In genomic region chr6:66865771-66866170, GRCh38 we compare ENCODE assay signal across 17 cellular contexts.
DNase-seq lines count a peak whose midpoint lies in the region; ATAC-seq and TF ChIP-seq lines count a peak whose summit lies in the region.
"Had no signal": no experiment of that assay in that cellular context is flagged by ENCODE, and none has a peak within 500 bp of the region (broad histone marks: within the 10 kb centered on the region; RNA-seq: fewer than 3 reads in every experiment).

No MANE protein-coding gene starts in this region.

- CTCF ChIA-PET in HEK293T (lab: Yijun Ruan, JAX): no interaction called here
- CTCF ChIA-PET in CD8-positive, alpha-beta T cell (lab: Charles Lee): no interaction called here

- H3K4me1 ChIP-seq in RWPE2 (ENCODE audit: insufficient read depth, poor library complexity, severe bottlenecking): peaks cover 23% of the 10 kb centered on the region
- no peaks in the 10 kb centered on the region for H3K4me1 ChIP-seq in CD8-positive, alpha-beta T cell (ENCODE audit: insufficient read depth, low read length)
- H3K4me1 ChIP-seq: BE2C, HAP-1 had no signal

- H3K27me3 Mint-ChIP-seq in CD8-positive, alpha-beta T cell (ENCODE audit: low read depth): no peaks in the 10 kb centered on the region
- H3K27me3 Mint-ChIP-seq: CD8-positive, alpha-beta memory T cell had no signal

- intact Hi-C loops in CD8-positive, alpha-beta T cell (cut with DNase I, micrococcal nuclease): no loop called here

- H3K36me3 Mint-ChIP-seq in CD8-positive, alpha-beta T cell: no peaks in the 10 kb centered on the region
- H3K36me3 Mint-ChIP-seq: CD8-positive, alpha-beta memory T cell had no signal

- no peak overlapping the region for H3K4me3 ChIP-seq in RWPE2 (ENCODE audit: severe bottlenecking)
- H3K4me3 ChIP-seq in fibroblast of pulmonary artery (replicated peaks; ENCODE audit: low read depth, low read length): no peak overlapping the region
- no peak overlapping the region for H3K4me3 ChIP-seq in CD8-positive, alpha-beta T cell (ENCODE audit: low read depth, low read length)
- H3K4me3 ChIP-seq: HAP-1 had no signal

- no peak overlapping the region for H3K27ac Mint-ChIP-seq in CD8-positive, alpha-beta T cell
- H3K27ac Mint-ChIP-seq: CD8-positive, alpha-beta memory T cell had no signal

- POLR2A ChIA-PET in HEK293T (lab: Yijun Ruan, JAX): no interaction called here
- POLR2A ChIA-PET in CD8-positive, alpha-beta T cell (lab: Charles Lee): no interaction called here

- H3K36me3 ChIP-seq in RWPE2 (ENCODE audit: low read depth): no peaks in the 10 kb centered on the region
- H3K36me3 ChIP-seq in CD8-positive, alpha-beta T cell (ENCODE audit: insufficient read depth, low read length): no peaks in the 10 kb centered on the region
- H3K36me3 ChIP-seq: BE2C, HAP-1 had no signal

- H3K27me3 ChIP-seq in RWPE2 (ENCODE audit: insufficient read depth, poor library complexity, severe bottlenecking): no peaks in the 10 kb centered on the region
- no peaks in the 10 kb centered on the region for H3K27me3 ChIP-seq in CD8-positive, alpha-beta T cell (ENCODE audit: insufficient read depth, low read length)
- H3K27me3 ChIP-seq: BE2C had no signal

- H3K9me3 ChIP-seq in RWPE2 (ENCODE audit: severe bottlenecking): no peaks in the 10 kb centered on the region
- no peaks in the 10 kb centered on the region for H3K9me3 ChIP-seq in CD8-positive, alpha-beta T cell (ENCODE audit: low read length)
- H3K9me3 ChIP-seq: BE2C, HAP-1 had no signal

- ATAC-seq in RWPE2 (ENCODE audit: low read depth): peak; percentile 79
- ATAC-seq in CD8-positive, alpha-beta T cell: no peak
- ATAC-seq: SK-N-SH treated with all-trans-retinoic acid at 6 μM for 48 hours had no signal

- no peak overlapping the region for H3K4me3 Mint-ChIP-seq in CD8-positive, alpha-beta T cell
- H3K4me3 Mint-ChIP-seq: CD8-positive, alpha-beta memory T cell had no signal

- TF ChIP-seq CTCF in RWPE2 (IDR thresholded peaks at IDR 0.05; ENCODE audit: poor library complexity, severe bottlenecking) (no peak), fibroblast of pulmonary artery (IDR thresholded peaks at IDR 0.05; ENCODE audit: low read length, missing control alignments) (no peak)
- TF ChIP-seq CTCF in CD8-positive, alpha-beta T cell (IDR thresholded peaks at IDR 0.05): no peak

- DNase-seq in HCEC 1CT: peak; percentile 55
- DNase-seq in RWPE2 (ENCODE audit: low spot score): no peak
- DNase-seq in fibroblast of pulmonary artery (ENCODE audit: low read depth): peak; percentile 16
- peak; percentile 51 for DNase-seq in renal cortical epithelial cell (ENCODE audit: low read depth)
- no peak for DNase-seq in HEK293T (ENCODE audit: extremely low spot score)
- DNase-seq in CD8-positive, alpha-beta T cell: no peak
- DNase-seq in stimulated activated CD4-positive, alpha-beta T cell treated with anti-CD3 and anti-CD28 coated beads, Interleukin-2, amount 100 ng/mL, for 48 hours: no peak
- DNase-seq: BE2C; CD8-positive, alpha-beta memory T cell; DMS 273 treated with DMSO at 0.1 percent for 48 hours; NCI-H1048; NCI-H2227 treated with DMSO at 0.1 percent for 48 hours; NCI-H526 treated with DMSO at 0.1 percent for 48 hours; NK-92 treated with Interleukin-12 subunit alpha and Interleukin-12 subunit beta, amount 100 ng/mL, for 24 hours; Right ventricle myocardium superior had no signal

- no peak overlapping the region for H3K27ac ChIP-seq in RWPE2 (ENCODE audit: poor library complexity, severe bottlenecking)
- no peak overlapping the region for H3K27ac ChIP-seq in CD8-positive, alpha-beta T cell (ENCODE audit: low read depth, low read length)

- no peaks in the 10 kb centered on the region for H3K4me1 Mint-ChIP-seq in CD8-positive, alpha-beta T cell (ENCODE audit: low read depth)
- H3K4me1 Mint-ChIP-seq: CD8-positive, alpha-beta memory T cell had no signal

- peaks cover 28% of the 10 kb centered on the region for H3K9me3 Mint-ChIP-seq in CD8-positive, alpha-beta T cell

TF ChIP-seq in HEK293T, 16 proteins besides CTCF, POLR2A, EP300 and RAD21:
- TF ChIP-seq FOXK2 (IDR thresholded peaks at IDR 0.05): no peak
- TF ChIP-seq HDGF (IDR thresholded peaks at IDR 0.05; ENCODE audit: borderline replicate concordance): no peak
- no peak for TF ChIP-seq NFRKB (IDR thresholded peaks at IDR 0.05)
- TF ChIP-seq, protein P1, sequence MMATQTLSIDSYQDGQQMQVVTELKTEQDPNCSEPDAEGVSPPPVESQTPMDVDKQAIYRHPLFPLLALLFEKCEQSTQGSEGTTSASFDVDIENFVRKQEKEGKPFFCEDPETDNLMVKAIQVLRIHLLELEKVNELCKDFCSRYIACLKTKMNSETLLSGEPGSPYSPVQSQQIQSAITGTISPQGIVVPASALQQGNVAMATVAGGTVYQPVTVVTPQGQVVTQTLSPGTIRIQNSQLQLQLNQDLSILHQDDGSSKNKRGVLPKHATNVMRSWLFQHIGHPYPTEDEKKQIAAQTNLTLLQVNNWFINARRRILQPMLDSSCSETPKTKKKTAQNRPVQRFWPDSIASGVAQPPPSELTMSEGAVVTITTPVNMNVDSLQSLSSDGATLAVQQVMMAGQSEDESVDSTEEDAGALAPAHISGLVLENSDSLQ (IDR thresholded peaks at IDR 0.05): no peak
- TF ChIP-seq SUZ12 (IDR thresholded peaks at IDR 0.05): no peak
- no peak for TF ChIP-seq FOXM1 (IDR thresholded peaks at IDR 0.05; ENCODE audit: borderline replicate concordance)
- no peak for TF ChIP-seq ARNT (IDR thresholded peaks at IDR 0.05)
- no peak for TF ChIP-seq FOXA1 (IDR thresholded peaks at IDR 0.05)
- TF ChIP-seq TARDBP (IDR thresholded peaks at IDR 0.05): no peak

Comparison
In these comparisons a context has a peak if more than half of its experiments do, and no peak if none do; other contexts are left out.
1. DNase-seq: peak in HCEC 1CT (single experiment), fibroblast of pulmonary artery (single experiment) and renal cortical epithelial cell (single experiment); none in RWPE2 (single experiment), HEK293T (single experiment), CD8-positive, alpha-beta T cell (0 of 7) and stimulated activated CD4-positive, alpha-beta T cell treated with anti-CD3 and anti-CD28 coated beads, Interleukin-2, amount 100 ng/mL, for 48 hours (0 of 2).